Comparison of ENCODE assay signal across 1 cellular context in genomic region chr6:2634151-2634964, GRCh38.
TF ChIP-seq lines count a peak whose summit lies in the region.

No MANE protein-coding gene starts in this region.

TF ChIP-seq in HepG2, 621 proteins besides CTCF, POLR2A, EP300 and RAD21 (continued from another document and continues in another):
- TF ChIP-seq PLSCR1 (CRISPR knock-in tag; IDR thresholded peaks at IDR 0.05; ENCODE audit: borderline replicate concordance) (no peak), DBP (CRISPR knock-in tag; IDR thresholded peaks at IDR 0.05; ENCODE audit: not compliant biosample characterization) (peak; percentile 71), ZNF280D (CRISPR knock-in tag; IDR thresholded peaks at IDR 0.05) (no peak), ATF7-NPFF (CRISPR knock-in tag; IDR thresholded peaks at IDR 0.05; ENCODE audit: low read depth) (peak; percentile 39; the same call in 1 of the 2 replicates), HNF4G (IDR thresholded peaks at IDR 0.05; ENCODE audit: borderline replicate concordance, low read depth, low read length) (no peak), HNF4G (CRISPR knock-in tag; IDR thresholded peaks at IDR 0.05; ENCODE audit: borderline replicate concordance, low read depth) (no peak), TP53 (CRISPR knock-in tag; conservative IDR thresholded peaks at IDR 0.05) (0 out of 2 replicates have a peak, but pooled peaks have one; percentile 32), ZFP91 (CRISPR knock-in tag; IDR thresholded peaks at IDR 0.05; ENCODE audit: borderline replicate concordance) (peak; percentile 36; the same call in 1 of the 2 replicates), SATB2 (CRISPR knock-in tag; IDR thresholded peaks at IDR 0.05) (0 out of 2 replicates have a peak, but pooled peaks have one; percentile 84), MBNL3 (CRISPR knock-in tag; conservative IDR thresholded peaks at IDR 0.05) (no peak), SUZ12 (IDR thresholded peaks at IDR 0.05; ENCODE audit: low read depth, low read length) (no peak), ZNF3 (CRISPR knock-in tag; IDR thresholded peaks at IDR 0.05) (no peak), SIN3A (IDR thresholded peaks at IDR 0.05; ENCODE audit: borderline replicate concordance, low read depth, low read length) (no peak), YY1 (IDR thresholded peaks at IDR 0.05; ENCODE audit: insufficient read depth, insufficient replicate concordance, low read depth, low read length) (peak; percentile 56), ZNF552 (CRISPR knock-in tag; IDR thresholded peaks at IDR 0.05; ENCODE audit: borderline replicate concordance) (no peak), ZNF564 (CRISPR knock-in tag; IDR thresholded peaks at IDR 0.05) (no peak), ZFX (CRISPR knock-in tag; IDR thresholded peaks at IDR 0.05; ENCODE audit: low read depth) (peak; percentile 58; the same call in 1 of the 2 replicates), ZNF558 (CRISPR knock-in tag; IDR thresholded peaks at IDR 0.05; ENCODE audit: borderline replicate concordance) (no peak), HES4 (CRISPR knock-in tag; IDR thresholded peaks at IDR 0.05; ENCODE audit: borderline replicate concordance) (peak; percentile 32; the same call in 1 of the 2 replicates), RFX5 (IDR thresholded peaks at IDR 0.05; ENCODE audit: low read depth, low read length) (no peak), IKZF5 (CRISPR knock-in tag; IDR thresholded peaks at IDR 0.05) (peak; percentile 74), NFYB (CRISPR knock-in tag; IDR thresholded peaks at IDR 0.05) (no peak), ZNF44 (CRISPR knock-in tag; IDR thresholded peaks at IDR 0.05) (no peak), KDM5B (CRISPR knock-in tag; IDR thresholded peaks at IDR 0.05; ENCODE audit: borderline replicate concordance) (peak; percentile 83; the same call in 1 of the 2 replicates), HIC2 (CRISPR knock-in tag; IDR thresholded peaks at IDR 0.05; ENCODE audit: low read depth) (no peak), ZSCAN22 (CRISPR knock-in tag; IDR thresholded peaks at IDR 0.05) (no peak), ZNF441 (CRISPR knock-in tag; IDR thresholded peaks at IDR 0.05; ENCODE audit: borderline replicate concordance) (0 out of 2 replicates have a peak, but pooled peaks have one; percentile 21), DRAP1 (CRISPR knock-in tag; IDR thresholded peaks at IDR 0.05) (no peak), ZNF367 (CRISPR knock-in tag; IDR thresholded peaks at IDR 0.05; ENCODE audit: borderline replicate concordance) (0 out of 2 replicates have a peak, but pooled peaks have one; percentile 24), HDAC1 (CRISPR knock-in tag; IDR thresholded peaks at IDR 0.05) (peak; percentile 52), ZBTB37 (CRISPR knock-in tag; IDR thresholded peaks at IDR 0.05) (no peak), ZMYM4 (CRISPR knock-in tag; IDR thresholded peaks at IDR 0.05) (peak; percentile 67; the same call in 1 of the 2 replicates), ZNF569 (CRISPR knock-in tag; IDR thresholded peaks at IDR 0.05; ENCODE audit: borderline replicate concordance) (no peak), NFRKB (IDR thresholded peaks at IDR 0.05) (no peak), ZNF746 (CRISPR knock-in tag; IDR thresholded peaks at IDR 0.05) (no peak), ZNF142 (CRISPR knock-in tag; IDR thresholded peaks at IDR 0.05) (no peak), TERF1 (CRISPR knock-in tag; IDR thresholded peaks at IDR 0.05) (no peak), CENPX (CRISPR knock-in tag; IDR thresholded peaks at IDR 0.05) (no peak), PBX2 (CRISPR knock-in tag; IDR thresholded peaks at IDR 0.05) (no peak), ZFP41 (CRISPR knock-in tag; IDR thresholded peaks at IDR 0.05; ENCODE audit: borderline replicate concordance) (no peak), PITX1 (CRISPR knock-in tag; IDR thresholded peaks at IDR 0.05) (no peak; the same call in 1 of the 2 replicates), HOXD1 (CRISPR knock-in tag; IDR thresholded peaks at IDR 0.05) (no peak), HOXA9 (CRISPR knock-in tag; IDR thresholded peaks at IDR 0.05; ENCODE audit: borderline replicate concordance) (no peak), CHD2 (IDR thresholded peaks at IDR 0.05; ENCODE audit: low read depth, low read length) (no peak)
